ENCODE assay signal across 34 cellular contexts in the genomic region with DNA sequence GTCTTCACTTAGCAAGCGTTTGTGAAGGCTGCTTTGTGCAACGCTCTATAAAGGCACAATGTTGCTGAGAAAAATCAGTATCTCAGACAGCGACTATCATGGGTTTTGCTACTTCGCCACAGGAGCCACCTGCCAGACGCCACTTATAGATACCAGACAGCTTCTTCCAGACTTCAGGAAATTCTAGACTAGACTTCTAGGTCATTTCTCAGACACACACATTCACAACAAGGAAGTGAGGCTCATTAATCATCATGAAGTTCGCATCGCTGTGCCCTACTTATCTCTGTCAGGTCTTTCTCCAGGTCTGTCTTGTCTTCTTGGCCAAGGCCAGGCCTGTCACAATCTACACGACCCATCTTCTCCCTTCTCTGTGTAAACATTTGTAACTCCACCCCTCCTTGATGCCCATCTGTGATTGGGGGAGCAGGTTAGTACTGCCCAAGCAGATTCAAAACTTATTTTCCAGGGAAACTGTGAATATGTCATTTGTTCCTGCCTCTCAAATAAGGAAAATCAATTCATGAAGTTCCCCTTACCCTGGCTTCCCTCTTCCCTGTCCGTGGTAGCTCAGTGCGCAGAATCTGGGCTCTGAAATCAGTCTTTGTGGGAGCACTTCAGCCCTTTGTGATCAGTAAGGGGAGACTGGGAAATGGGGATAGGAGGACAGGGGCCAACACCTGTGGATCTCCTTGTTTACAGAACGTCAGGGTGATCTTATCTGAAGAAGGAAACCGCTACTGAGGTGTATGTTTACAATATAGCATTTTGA.
DNase-seq lines count a peak whose midpoint lies in the region; ATAC-seq, FAIRE-seq and TF ChIP-seq lines count a peak whose summit lies in the region.
"Had no signal": no experiment of that assay in that cellular context is flagged by ENCODE, and none has a peak within 500 bp of the region (broad histone marks: within the 10 kb centered on the region; RNA-seq: fewer than 3 reads in every experiment).

No MANE protein-coding gene starts in this region.

- 54 to 59% (median 55%) methylated on average over 12 of the region's 12 CpGs for WGBS in small intestine, 3 donors

- CTCF ChIA-PET in T-cell (lab: Charles Lee): no interaction called here

- peak overlapping the region; percentile 24 for H3K27ac Mint-ChIP-seq in activated T-cell treated with anti-CD3 and anti-CD28 coated beads, Interleukin-2, amount 50 U/mL, for 24 hours
- H3K27ac Mint-ChIP-seq in T-cell: peak overlapping the region; percentile 45 to 85
- no peak overlapping the region for H3K27ac Mint-ChIP-seq in endothelial cell (ENCODE audit: unreplicated experiment)
- H3K27ac Mint-ChIP-seq: activated naive CD8-positive, alpha-beta T cell; activated T-cell treated with anti-CD3 and anti-CD28 coated beads, Interleukin-2, amount 50 U/mL, for 72 hours; endodermal cell; IgD-negative memory B cell had no signal

- H3K4me1 Mint-ChIP-seq in activated T-cell treated with anti-CD3 and anti-CD28 coated beads, Interleukin-2, amount 50 U/mL, for 24 hours (ENCODE audit: low read depth): peaks cover 24% of the 10 kb centered on the region
- peaks cover 0 to 21% (median 16%) of the 10 kb centered on the region in 3 donors for H3K4me1 Mint-ChIP-seq in T-cell
- H3K4me1 Mint-ChIP-seq in endothelial cell (ENCODE audit: unreplicated experiment): no peaks in the 10 kb centered on the region
- H3K4me1 Mint-ChIP-seq: endodermal cell had no signal

- no peaks in the 10 kb centered on the region for H3K9me3 Mint-ChIP-seq in activated T-cell treated with anti-CD3 and anti-CD28 coated beads, Interleukin-2, amount 50 U/mL, for 24 hours
- H3K9me3 Mint-ChIP-seq in T-cell (no peaks in the 10 kb centered on the region), endothelial cell (ENCODE audit: unreplicated experiment) (no peaks in the 10 kb centered on the region)
- H3K9me3 Mint-ChIP-seq: endodermal cell had no signal

- H3K4me3 Mint-ChIP-seq in activated T-cell treated with anti-CD3 and anti-CD28 coated beads, Interleukin-2, amount 50 U/mL, for 24 hours: no peak overlapping the region
- H3K4me3 Mint-ChIP-seq in T-cell: no peak overlapping the region
- no peak overlapping the region for H3K4me3 Mint-ChIP-seq in endothelial cell (ENCODE audit: unreplicated experiment)
- H3K4me3 Mint-ChIP-seq: activated naive CD8-positive, alpha-beta T cell; endodermal cell; IgD-negative memory B cell had no signal

- FAIRE-seq in small intestine (lab: Jason Lieb, UNC): no peak
- FAIRE-seq: H54 had no signal

- ATAC-seq in T-cell (replicated peaks in 1 of 4) (peak; percentile 33 to 76 (median 56)), HG02885 (IDR thresholded peaks at IDR 0.05; ENCODE audit: poor library complexity, unreplicated experiment) (no peak)
- ATAC-seq: activated T-cell treated with anti-CD3 and anti-CD28 coated beads, Interleukin-2, amount 50 U/mL, for 72 hours; gastrocnemius medialis had no signal

- no peaks in the 10 kb centered on the region for H3K27me3 Mint-ChIP-seq in activated T-cell treated with anti-CD3 and anti-CD28 coated beads, Interleukin-2, amount 50 U/mL, for 24 hours
- H3K27me3 Mint-ChIP-seq in T-cell (peaks cover 0 to 4% of the 10 kb centered on the region in 2 donors), endothelial cell (ENCODE audit: unreplicated experiment) (peaks cover 1% of the 10 kb centered on the region)
- H3K27me3 Mint-ChIP-seq: activated naive CD8-positive, alpha-beta T cell; IgD-negative memory B cell had no signal

- POLR2A ChIA-PET in T-cell (lab: Charles Lee): no interaction called here

- H3K36me3 Mint-ChIP-seq in activated T-cell treated with anti-CD3 and anti-CD28 coated beads, Interleukin-2, amount 50 U/mL, for 24 hours (ENCODE audit: low read depth): no peaks in the 10 kb centered on the region
- H3K36me3 Mint-ChIP-seq in T-cell: peaks cover 3% of the 10 kb centered on the region
- no peaks in the 10 kb centered on the region for H3K36me3 Mint-ChIP-seq in endothelial cell (ENCODE audit: low read depth, unreplicated experiment)
- H3K36me3 Mint-ChIP-seq: activated naive CD8-positive, alpha-beta T cell; IgD-negative memory B cell had no signal

- peak overlapping the region; percentile 33 for H3K27ac ChIP-seq in effector memory CD4-positive, alpha-beta T cell (ENCODE audit: insufficient read depth, low read length, poor library complexity, severe bottlenecking)
- peak overlapping the region; percentile 43 to 75 for H3K27ac ChIP-seq in small intestine (ENCODE audit: low read depth in 1 of 2, low read length in 1 of 2)
- H3K27ac ChIP-seq: cardiac muscle cell, gastrocnemius medialis, left ventricle myocardium inferior, neutrophil, prostate gland, sigmoid colon, SJSA1, thoracic aorta had no signal

- no peaks in the 10 kb centered on the region for H3K9me3 ChIP-seq in effector memory CD4-positive, alpha-beta T cell (ENCODE audit: control insufficient read depth, low read length)
- H3K9me3 ChIP-seq in small intestine (ENCODE audit: control insufficient read depth, low read depth): no peaks in the 10 kb centered on the region
- H3K9me3 ChIP-seq: BE2C, esophagus squamous epithelium, gastrocnemius medialis, left ventricle myocardium inferior, neutrophil, prostate gland, sigmoid colon, SJSA1, thoracic aorta had no signal

- no peak for DNase-seq in activated T-cell treated with anti-CD3 and anti-CD28 coated beads, Interleukin-2, amount 50 U/mL, for 24 hours
- DNase-seq in activated T-cell treated with anti-CD3 and anti-CD28 coated beads, Interleukin-2, amount 50 U/mL, for 1 hour: no peak
- DNase-seq in T-cell (peak in 2 of 34 experiments; percentile 12 to 27), small intestine (peak; percentile 45), NCI-H2227 treated with DMSO at 0.1 percent for 48 hours (lab: John Stamatoyannopoulos, UW) (no peak), endothelial cell (ENCODE audit: low spot score) (no peak)
- peak; percentile 42 to 55 (median 43) for DNase-seq in effector memory CD4-positive, alpha-beta T cell
- DNase-seq: activated T-cell treated with anti-CD3 and anti-CD28 coated beads, Interleukin-2, amount 50 U/mL, for 72 hours; aorta; BE2C; cortex of kidney; DMS79; endodermal cell; esophagus squamous epithelium; gastrocnemius medialis; GDM1; hippocampal formation; left ventricle myocardium inferior; mesendoderm; NCI-H1105 treated with DMSO at 0.1 percent for 48 hours; NCI-H2029; NCI-H226; NCI-H69; sigmoid colon; stimulated activated naive CD4-positive, alpha-beta T cell treated with Interleukin-2 at 50 U/mL for 16 hours had no signal

- H3K4me1 ChIP-seq in effector memory CD4-positive, alpha-beta T cell (ENCODE audit: control insufficient read depth, insufficient read depth, low read length, poor library complexity, severe bottlenecking): no peaks in the 10 kb centered on the region
- peaks cover 2% of the 10 kb centered on the region in 2 donors for H3K4me1 ChIP-seq in small intestine (ENCODE audit: control insufficient read depth in 2 of 2, insufficient read depth in 1 of 2, low read depth in 1 of 2, low read length in 1 of 2)
- H3K4me1 ChIP-seq: BE2C, gastrocnemius medialis, prostate gland, sigmoid colon, SJSA1 had no signal

- no peaks in the 10 kb centered on the region for H3K27me3 ChIP-seq in effector memory CD4-positive, alpha-beta T cell (replicated peaks; ENCODE audit: control insufficient read depth, insufficient read depth, low read length, poor library complexity, severe bottlenecking)
- H3K27me3 ChIP-seq in small intestine (ENCODE audit: control insufficient read depth in 2 of 2, insufficient read depth in 2 of 2, low read length in 2 of 2): no peaks in the 10 kb centered on the region
- H3K27me3 ChIP-seq: BE2C, cardiac muscle cell, esophagus squamous epithelium, gastrocnemius medialis, neutrophil, sigmoid colon, SJSA1 had no signal

- no peaks in the 10 kb centered on the region for H3K36me3 ChIP-seq in effector memory CD4-positive, alpha-beta T cell (ENCODE audit: control insufficient read depth, insufficient read depth, low read length)
- H3K36me3 ChIP-seq in small intestine (ENCODE audit: control insufficient read depth in 2 of 2, insufficient read depth in 2 of 2, low read length in 2 of 2): no peaks in the 10 kb centered on the region
- H3K36me3 ChIP-seq: BE2C, cardiac muscle cell, esophagus squamous epithelium, gastrocnemius medialis, left ventricle myocardium inferior, neutrophil, prostate gland, sigmoid colon, SJSA1, thoracic aorta had no signal

- no peak overlapping the region for H3K4me3 ChIP-seq in effector memory CD4-positive, alpha-beta T cell (ENCODE audit: insufficient read depth, low read depth, low read length, poor library complexity, severe bottlenecking)
- no peak overlapping the region for H3K4me3 ChIP-seq in small intestine (ENCODE audit: low read depth in 1 of 2, low read length in 2 of 2)
- H3K4me3 ChIP-seq: cardiac muscle cell, esophagus squamous epithelium, gastrocnemius medialis, left ventricle myocardium inferior, prostate gland, sigmoid colon, SJSA1, thoracic aorta had no signal

- TF ChIP-seq CTCF in endothelial cell (IDR thresholded peaks at IDR 0.05; ENCODE audit: unreplicated experiment): no peak

Comparison
In these comparisons a context has a peak if more than half of its experiments do, and no peak if none do; other contexts are left out.
1. DNase-seq: peak in effector memory CD4-positive, alpha-beta T cell (3 of 3) and small intestine (single experiment); none in activated T-cell treated with anti-CD3 and anti-CD28 coated beads, Interleukin-2, amount 50 U/mL, for 24 hours (single experiment), activated T-cell treated with anti-CD3 and anti-CD28 coated beads, Interleukin-2, amount 50 U/mL, for 1 hour (single experiment), NCI-H2227 treated with DMSO at 0.1 percent for 48 hours (single experiment) and endothelial cell (single experiment).